8 cellular contexts compared by ENCODE assay signal in genomic region chr2:20666364-20667150, GRCh38. TPM values are rescaled to one million over a fixed set of nuclear protein-coding genes. Genes with fewer than 3 reads are reported as not detected.
DNase-seq lines count a peak whose midpoint lies in the region; ATAC-seq, FAIRE-seq and TF ChIP-seq lines count a peak whose summit lies in the region.

GDF7 (plus strand) TSS chr2:20667144; CDS start chr2:20667240, 96 bp downstream.

- POLR2A ChIA-PET in naive thymus-derived CD8-positive, alpha-beta T cell (lab: Charles Lee): interaction anchor here (1.0 kb wide), 1 partner anchor 15 kb away, joined by 3 read pairs; no protein-coding TSS in a partner anchor

- H3K4me3 Mint-ChIP-seq in naive thymus-derived CD8-positive, alpha-beta T cell: peak within 1 kb of the TSS; percentile 69 to 86 (median 82)

- H3K4me3 ChIP-seq in epithelial cell of proximal tubule (ENCODE audit: low read depth, low read length): peak within 1 kb of the TSS; percentile 44

- ATAC-seq in naive thymus-derived CD8-positive, alpha-beta T cell: peak; percentile 29 to 36
- ATAC-seq in HG02610 (IDR thresholded peaks at IDR 0.05; ENCODE audit: unreplicated experiment): no peak

- H3K9me3 Mint-ChIP-seq in naive thymus-derived CD8-positive, alpha-beta T cell: no peaks in the 10 kb centered on the region

- peak; percentile 51 for FAIRE-seq in GM12891 (lab: Jason Lieb, UNC)

- H3K36me3 Mint-ChIP-seq in naive thymus-derived CD8-positive, alpha-beta T cell: no peaks in the 10 kb centered on the region

- H3K4me1 Mint-ChIP-seq in naive thymus-derived CD8-positive, alpha-beta T cell: peaks cover 9 to 36% (median 21%) of the 10 kb centered on the region in 4 donors

- no peak within 1 kb of the TSS for H3K27ac Mint-ChIP-seq in naive thymus-derived CD8-positive, alpha-beta T cell

- peaks cover 21 to 87% (median 60%) of the 10 kb centered on the region in 5 donors for H3K27me3 Mint-ChIP-seq in naive thymus-derived CD8-positive, alpha-beta T cell

- TF ChIP-seq CTCF in 22Rv1 (IDR thresholded peaks at IDR 0.05) (peak; percentile 32; the same call in 1 of the 2 replicates), epithelial cell of proximal tubule (conservative IDR thresholded peaks at IDR 0.05; ENCODE audit: low read depth, low read length) (peak; percentile 17)

- DNase-seq in GM12891 (ENCODE audit: insufficient read length, low spot score) (peak; percentile 70), RPMI8226 (peak; percentile 39), epithelial cell of proximal tubule (ENCODE audit: low read depth) (no peak), NCI-H1694 (lab: John Stamatoyannopoulos, UW) (no peak), DMS153 treated with DMSO at 0.1 percent for 48 hours (lab: John Stamatoyannopoulos, UW; ENCODE audit: unreplicated experiment) (no peak)
- DNase-seq in naive thymus-derived CD8-positive, alpha-beta T cell: peak in 4 of 10 donors; percentile 17 to 64 (median 24)

- H3K27ac ChIP-seq in 22Rv1: no peak within 1 kb of the TSS

- no peak for TF ChIP-seq POLR2A in GM12891 (IDR thresholded peaks at IDR 0.05; ENCODE audit: low read depth, low read length)

TF ChIP-seq in GM12891, 5 proteins besides CTCF, POLR2A, EP300 and RAD21:
- TF ChIP-seq POU2F2 (IDR thresholded peaks at IDR 0.05; ENCODE audit: low read depth, low read length) (no peak), TAF1 (IDR thresholded peaks at IDR 0.05; ENCODE audit: low read depth, low read length) (no peak), PAX5 (IDR thresholded peaks at IDR 0.05; ENCODE audit: insufficient read depth, low read length, severe bottlenecking) (no peak), SPI1 (IDR thresholded peaks at IDR 0.05; ENCODE audit: low read depth, low read length) (no peak), POLR2AphosphoS5 (IDR thresholded peaks at IDR 0.05; ENCODE audit: low read depth, low read length) (no peak)

RNA-seq across cellular contexts. Expression of gene GDF7, which starts in this region (rescaled TPM):
- polyA plus RNA-seq in GM12891 (2012; ENCODE audit: low read depth, missing spikeins): 0.12 TPM
- total RNA-seq in epithelial cell of proximal tubule: not detected in 2 replicates
- not detected for total RNA-seq in naive thymus-derived CD8-positive, alpha-beta T cell
- under 1 TPM; 0.05 TPM for polyA plus RNA-seq in naive thymus-derived CD8-positive, alpha-beta T cell

Comparison
In these comparisons a context has a peak if more than half of its experiments do, and no peak if none do; other contexts are left out.
1. Peak in ATAC-seq in naive thymus-derived CD8-positive, alpha-beta T cell; RNA of the gene not detected or under 1 TPM.
2. DNase-seq: peak in GM12891 (single experiment) and RPMI8226 (single experiment); none in epithelial cell of proximal tubule (single experiment), NCI-H1694 (single experiment) and DMS153 treated with DMSO at 0.1 percent for 48 hours (single experiment).